19 cellular contexts compared by ENCODE assay signal in genomic region chr12:118065380-118065779, GRCh38. TPM values are rescaled to one million over a fixed set of nuclear protein-coding genes. Genes with fewer than 3 reads are reported as not detected.
DNase-seq lines count a peak whose midpoint lies in the region; ATAC-seq and TF ChIP-seq lines count a peak whose summit lies in the region.
"Had no signal": no experiment of that assay in that cellular context is flagged by ENCODE, and none has a peak within 500 bp of the region (broad histone marks: within the 10 kb centered on the region; RNA-seq: fewer than 3 reads in every experiment).

No MANE protein-coding gene starts in this region.

- peak overlapping the region; percentile 78 for H3K4me3 Mint-ChIP-seq in CD4-positive, alpha-beta T cell
- H3K4me3 Mint-ChIP-seq: activated CD4-positive, alpha-beta memory T cell treated with anti-CD3 and anti-CD28 coated beads for 36 hours had no signal

- H3K9me3 Mint-ChIP-seq in CD4-positive, alpha-beta T cell, result no peaks in the 10 kb centered on the region
- H3K9me3 Mint-ChIP-seq: activated CD4-positive, alpha-beta memory T cell treated with anti-CD3 and anti-CD28 coated beads for 36 hours; CD14-positive monocyte; nephron progenitor cell had no signal

- H3K4me1 ChIP-seq in BLaER1 (peaks cover 40% of the 10 kb centered on the region), left lung (peaks cover 0 to 40% of the 10 kb centered on the region in 2 donors)

- peaks cover 37% of the 10 kb centered on the region for H3K4me1 Mint-ChIP-seq in CD4-positive, alpha-beta T cell (ENCODE audit: low read depth)

- CTCF ChIA-PET in CD4-positive, alpha-beta T cell (lab: Charles Lee), result interaction anchor here (0.6 to 3.2 kb wide), 3 partner anchors 10 to 49 kb away, joined by 3 to 18 read pairs (median 6); partner anchors contain the start of genes RFC5 and VSIG10

- no peak overlapping the region for H3K9ac ChIP-seq in BLaER1

- H3K27me3 Mint-ChIP-seq in CD4-positive, alpha-beta T cell, result peaks cover 4% of the 10 kb centered on the region

- no peak overlapping the region for H3K27ac Mint-ChIP-seq in CD4-positive, alpha-beta T cell

- no peak for ATAC-seq in CD4-positive, alpha-beta T cell (ENCODE audit: poor library complexity)
- ATAC-seq in left lung (no peak), HG03460 (IDR thresholded peaks at IDR 0.05; ENCODE audit: unreplicated experiment) (no peak)
- ATAC-seq: HepG2 had no signal

- H3K27me3 ChIP-seq in BLaER1 (peaks cover 15% of the 10 kb centered on the region), left lung (no peaks in the 10 kb centered on the region)
- no peaks in the 10 kb centered on the region for H3K27me3 ChIP-seq in CD4-positive, alpha-beta T cell (ENCODE audit: control insufficient read depth, insufficient read depth, low read length)

- H3K4me3 ChIP-seq in BLaER1, result no peak overlapping the region
- H3K4me3 ChIP-seq in left lung, result no peak overlapping the region
- H3K4me3 ChIP-seq: coronary artery, lung had no signal

- peak overlapping the region; percentile 33 for H3K4me2 ChIP-seq in BLaER1

- H3K36me3 Mint-ChIP-seq in CD4-positive, alpha-beta T cell (ENCODE audit: low read depth), result peaks cover 14% of the 10 kb centered on the region

- no peak for TF ChIP-seq CTCF in CD4-positive, alpha-beta T cell (IDR thresholded peaks at IDR 0.05)
- no peak for TF ChIP-seq CTCF in left lung (IDR thresholded peaks at IDR 0.05)

- H3K27ac ChIP-seq in BLaER1 (no peak overlapping the region), left lung (peak overlapping the region; percentile 19 to 59)
- H3K27ac ChIP-seq in CD4-positive, alpha-beta T cell (ENCODE audit: low read depth, low read length), result no peak overlapping the region
- H3K27ac ChIP-seq: coronary artery, epithelial cell of prostate had no signal

- H4K20me1 ChIP-seq in BLaER1, result no peaks in the 10 kb centered on the region

- POLR2A ChIA-PET in CD4-positive, alpha-beta T cell (lab: Charles Lee), result no interaction called here

- DNase-seq in CD4-positive, alpha-beta T cell, result no peak
- DNase-seq in OCI-M1 (lab: John Stamatoyannopoulos, UW) (peak; percentile 70), left lung (no peak), LoVo (ENCODE audit: low spot score) (no peak), NCI-H2171 treated with DMSO at 0.1 percent for 48 hours (lab: John Stamatoyannopoulos, UW) (no peak)
- DNase-seq: activated CD4-positive, alpha-beta memory T cell treated with anti-CD3 and anti-CD28 coated beads for 36 hours; HCEC 1CT; NCI-H1105 treated with DMSO at 0.1 percent for 48 hours; nephron progenitor cell; stimulated activated CD4-positive, alpha-beta T cell treated with anti-CD3 and anti-CD28 coated beads, Interleukin-12 subunit alpha, Interleukin-12 subunit beta, amount 100 ng/mL, for 4 hours; substantia nigra; T-helper 9 cell had no signal

- H3K36me3 ChIP-seq in BLaER1, result peaks cover 35% of the 10 kb centered on the region
- H3K36me3 ChIP-seq in left lung, result no peaks in the 10 kb centered on the region

- H3K9me3 ChIP-seq in BLaER1 (no peaks in the 10 kb centered on the region), left lung (no peaks in the 10 kb centered on the region)
- no peaks in the 10 kb centered on the region for H3K9me3 ChIP-seq in CD4-positive, alpha-beta T cell (ENCODE audit: control insufficient read depth, low read length)

- intact Hi-C loops in CD4-positive, alpha-beta T cell (cut with DNase I, micrococcal nuclease), result no loop called here
- intact Hi-C loops in left lung (cut with DNase I), result no loop called here

RNA-seq across cellular contexts. Expression of gene WSB2, which starts 4.4 kb away (rescaled TPM):
- total RNA-seq in CD4-positive, alpha-beta T cell, result 10 to 100 TPM; 12.0 to 13.4 TPM
- total RNA-seq in left lung, result 100 to 1,000 TPM; 107 to 129 TPM

RNA-seq across cellular contexts. Expression of gene VSIG10, which starts 38.4 kb away (rescaled TPM):
- total RNA-seq in CD4-positive, alpha-beta T cell, result 1 to 10 TPM; 2.2 TPM
- 10 to 100 TPM; 32.4 to 39.2 TPM for total RNA-seq in left lung

RNA-seq across cellular contexts. Expression of gene RFC5, which starts 48.9 kb away (rescaled TPM):
- total RNA-seq in CD4-positive, alpha-beta T cell, result 1 to 10 TPM; 8.7 to 9.1 TPM
- total RNA-seq in left lung, result 10 to 100 TPM; 12.1 to 14.1 TPM

Comparison
In these comparisons a context has a peak if more than half of its experiments do, and no peak if none do; other contexts are left out.
1. H3K27ac ChIP-seq: peak in left lung (2 of 2); none in BLaER1 (single experiment) and CD4-positive, alpha-beta T cell (single experiment).
2. RNA of gene WSB2, which starts 4.4 kb away (total RNA-seq): 107 to 129 TPM in left lung; 12.0 to 13.4 TPM in CD4-positive, alpha-beta T cell; every median in the first group is over 4 times any median in the second.
3. RNA of gene VSIG10, which starts 38.4 kb away (total RNA-seq): 32.4 to 39.2 TPM in left lung; 2.2 TPM in CD4-positive, alpha-beta T cell; every median in the first group is over 10 times any median in the second.